In the genomic region with DNA sequence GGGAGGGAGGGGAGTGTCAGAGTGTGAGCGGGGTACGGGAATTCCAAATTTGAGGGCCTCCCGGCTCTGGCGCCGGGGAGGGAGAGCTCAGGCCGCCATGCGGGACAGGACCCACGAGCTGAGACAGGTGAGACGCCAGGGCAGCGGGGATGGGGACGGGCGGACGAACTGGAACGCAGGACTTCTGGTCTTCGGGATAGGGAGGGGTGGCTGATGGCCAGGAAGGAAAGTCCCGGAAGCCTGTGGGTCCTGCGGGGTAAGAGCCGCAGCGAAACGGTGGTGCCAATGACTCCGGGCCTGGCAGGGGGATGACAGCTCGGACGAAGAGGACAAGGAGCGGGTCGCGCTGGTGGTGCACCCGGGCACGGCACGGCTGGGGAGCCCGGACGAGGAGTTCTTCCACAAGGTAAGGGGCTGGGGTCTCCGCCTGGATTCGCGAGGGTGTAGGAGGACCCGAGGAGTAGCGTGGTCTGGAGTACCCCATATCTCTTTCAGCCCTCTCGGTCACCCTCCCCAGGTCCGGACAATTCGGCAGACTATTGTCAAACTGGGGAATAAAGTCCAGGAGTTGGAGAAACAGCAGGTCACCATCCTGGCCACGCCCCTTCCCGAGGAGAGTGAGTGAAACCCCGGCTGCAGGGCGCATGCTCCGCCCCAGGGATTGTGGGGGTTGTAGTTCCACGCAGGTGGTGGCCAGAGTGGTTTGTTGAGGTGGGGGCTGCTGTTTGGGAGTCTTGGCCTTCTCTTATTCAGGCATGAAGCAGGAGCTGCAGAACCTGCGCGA, we compare ENCODE assay signal across 8 cellular contexts. TPM values are rescaled to one million over a fixed set of nuclear protein-coding genes. Genes with fewer than 3 reads are reported as not detected.
DNase-seq lines count a peak whose midpoint lies in the region; ATAC-seq and TF ChIP-seq lines count a peak whose summit lies in the region.

No MANE protein-coding gene starts in this region.

- H3K36me3 Mint-ChIP-seq in activated T-helper 2 cell treated with anti-CD3 and anti-CD28 coated beads, Interferon-gamma antibody, Interleukin-2, Interleukin-4, amounts not matched to agents 10 μg/mL and 5 μg/mL and 100 μg/mL, durations not matched to agents 14 hours and 24 hours and 36 hours (ENCODE audit: low read depth), result peaks cover 24% of the 10 kb centered on the region
- peaks cover 16% of the 10 kb centered on the region for H3K36me3 Mint-ChIP-seq in nephron (ENCODE audit: low read depth)

- peak overlapping the region; percentile 89 for H3K27ac Mint-ChIP-seq in activated T-helper 2 cell treated with anti-CD3 and anti-CD28 coated beads, Interferon-gamma antibody, Interleukin-2, Interleukin-4, amounts not matched to agents 10 μg/mL and 5 μg/mL and 100 μg/mL, durations not matched to agents 14 hours and 24 hours and 36 hours
- H3K27ac Mint-ChIP-seq in nephron, result peak overlapping the region; percentile 94 to 97 (median 95)

- peak; percentile 39 for ATAC-seq in GM21619 (IDR thresholded peaks at IDR 0.05; ENCODE audit: unreplicated experiment)

- H3K4me3 Mint-ChIP-seq in activated T-helper 2 cell treated with anti-CD3 and anti-CD28 coated beads, Interferon-gamma antibody, Interleukin-2, Interleukin-4, amounts not matched to agents 10 μg/mL and 5 μg/mL and 100 μg/mL, durations not matched to agents 14 hours and 24 hours and 36 hours (ENCODE audit: low read depth), result peak overlapping the region; percentile 87
- H3K4me3 Mint-ChIP-seq in nephron, result peak overlapping the region; percentile 92 to 95 (median 94)

- TF ChIP-seq CTCF in fibroblast of pulmonary artery (IDR thresholded peaks at IDR 0.05; ENCODE audit: low read length, missing control alignments) (no peak), nephron (IDR thresholded peaks at IDR 0.05; ENCODE audit: unreplicated experiment in 3 of 3) (no peak)

- peak overlapping the region; percentile 99 for H3K4me3 ChIP-seq in fibroblast of pulmonary artery (replicated peaks; ENCODE audit: low read depth, low read length)

- peak overlapping the region; percentile 55 for H3K27ac ChIP-seq in KOPT-K1 (ENCODE audit: low read depth, low read length, poor library complexity, severe bottlenecking)

- peaks cover 8% of the 10 kb centered on the region; the same call in 1 of the 2 replicates for H3K36me3 ChIP-seq in KOPT-K1 (ENCODE audit: insufficient read depth, low read length)

- DNase-seq in DMS153 treated with DMSO at 0.1 percent for 48 hours (lab: John Stamatoyannopoulos, UW; ENCODE audit: unreplicated experiment), result peak; percentile 64
- DNase-seq in RPMI7951 (ENCODE audit: low read depth), result peak; percentile 76
- peak; percentile 84 for DNase-seq in activated T-helper 2 cell treated with anti-CD3 and anti-CD28 coated beads, Interferon-gamma antibody, Interleukin-2, Interleukin-4, amounts not matched to agents 10 μg/mL and 5 μg/mL and 100 μg/mL, durations not matched to agents 14 hours and 24 hours and 36 hours (ENCODE audit: low spot score)
- DNase-seq in fibroblast of pulmonary artery (ENCODE audit: low read depth), result peak; percentile 80
- peak; percentile 89 for DNase-seq in stimulated activated naive CD4-positive, alpha-beta T cell treated with Interleukin-2 at 50 U/mL for 16 hours (lab: John Stamatoyannopoulos, UW)

- H3K9me3 Mint-ChIP-seq in activated T-helper 2 cell treated with anti-CD3 and anti-CD28 coated beads, Interferon-gamma antibody, Interleukin-2, Interleukin-4, amounts not matched to agents 10 μg/mL and 5 μg/mL and 100 μg/mL, durations not matched to agents 14 hours and 24 hours and 36 hours, result no peaks in the 10 kb centered on the region
- no peaks in the 10 kb centered on the region for H3K9me3 Mint-ChIP-seq in nephron

- H3K9me3 ChIP-seq in KOPT-K1 (ENCODE audit: insufficient read depth, low read length, poor library complexity, severe bottlenecking), result no peaks in the 10 kb centered on the region

- H3K27me3 Mint-ChIP-seq in activated T-helper 2 cell treated with anti-CD3 and anti-CD28 coated beads, Interferon-gamma antibody, Interleukin-2, Interleukin-4, amounts not matched to agents 10 μg/mL and 5 μg/mL and 100 μg/mL, durations not matched to agents 14 hours and 24 hours and 36 hours (ENCODE audit: low read depth), result no peaks in the 10 kb centered on the region
- peaks cover 3% of the 10 kb centered on the region for H3K27me3 Mint-ChIP-seq in nephron (ENCODE audit: low read depth)

- intact Hi-C loops in activated T-helper 2 cell treated with anti-CD3 and anti-CD28 coated beads, Interferon-gamma antibody, Interleukin-2, Interleukin-4, amounts not matched to agents 10 μg/mL and 5 μg/mL and 100 μg/mL, durations not matched to agents 14 hours and 24 hours and 36 hours (cut with micrococcal nuclease), result loop anchor here (1.0 to 2.0 kb wide), 5 partner anchors 37 to 111 kb away; partner anchors contain the start of genes FBXL19, KAT8, VKORC1 and ZNF646

- peaks cover 16% of the 10 kb centered on the region for H3K4me1 Mint-ChIP-seq in activated T-helper 2 cell treated with anti-CD3 and anti-CD28 coated beads, Interferon-gamma antibody, Interleukin-2, Interleukin-4, amounts not matched to agents 10 μg/mL and 5 μg/mL and 100 μg/mL, durations not matched to agents 14 hours and 24 hours and 36 hours (ENCODE audit: low read depth)
- peaks cover 20% of the 10 kb centered on the region for H3K4me1 Mint-ChIP-seq in nephron

RNA-seq across cellular contexts. Expression of gene STX4, which starts 0.5 kb away (rescaled TPM):
- 23.1 and 23.5 TPM in 2 replicates for total RNA-seq in RPMI7951 (2014; rRNA removed; shearing (Covaris generic))
- total RNA-seq in activated T-helper 2 cell treated with anti-CD3 and anti-CD28 coated beads, Interferon-gamma antibody, Interleukin-2, Interleukin-4, amounts not matched to agents 10 μg/mL and 5 μg/mL and 100 μg/mL, durations not matched to agents 14 hours and 24 hours and 36 hours, result 48.2 and 51.8 TPM in 2 replicates

RNA-seq across cellular contexts. Expression of gene STX1B, which starts 23.5 kb away (rescaled TPM):
- total RNA-seq in RPMI7951 (2014; rRNA removed; shearing (Covaris generic)), result 0.29 and 0.60 TPM in 2 replicates
- 0.57 and 0.97 TPM in 2 replicates for total RNA-seq in activated T-helper 2 cell treated with anti-CD3 and anti-CD28 coated beads, Interferon-gamma antibody, Interleukin-2, Interleukin-4, amounts not matched to agents 10 μg/mL and 5 μg/mL and 100 μg/mL, durations not matched to agents 14 hours and 24 hours and 36 hours

RNA-seq across cellular contexts. Expression of gene ZNF668, which starts 40.1 kb away (rescaled TPM):
- 3.6 and 6.2 TPM in 2 replicates for total RNA-seq in RPMI7951 (2014; rRNA removed; shearing (Covaris generic))
- 12.7 and 13.2 TPM in 2 replicates for total RNA-seq in activated T-helper 2 cell treated with anti-CD3 and anti-CD28 coated beads, Interferon-gamma antibody, Interleukin-2, Interleukin-4, amounts not matched to agents 10 μg/mL and 5 μg/mL and 100 μg/mL, durations not matched to agents 14 hours and 24 hours and 36 hours

RNA-seq across cellular contexts. Expression of gene ZNF646, which starts 40.3 kb away (rescaled TPM):
- total RNA-seq in RPMI7951 (2014; rRNA removed; shearing (Covaris generic)), result 4.3 and 6.7 TPM in 2 replicates
- total RNA-seq in activated T-helper 2 cell treated with anti-CD3 and anti-CD28 coated beads, Interferon-gamma antibody, Interleukin-2, Interleukin-4, amounts not matched to agents 10 μg/mL and 5 μg/mL and 100 μg/mL, durations not matched to agents 14 hours and 24 hours and 36 hours, result 24.4 and 24.5 TPM in 2 replicates

RNA-seq across cellular contexts. Expression of gene HSD3B7, which starts 48.9 kb away (rescaled TPM):
- total RNA-seq in RPMI7951 (2014; rRNA removed; shearing (Covaris generic)), result 10.9 and 16.3 TPM in 2 replicates
- total RNA-seq in activated T-helper 2 cell treated with anti-CD3 and anti-CD28 coated beads, Interferon-gamma antibody, Interleukin-2, Interleukin-4, amounts not matched to agents 10 μg/mL and 5 μg/mL and 100 μg/mL, durations not matched to agents 14 hours and 24 hours and 36 hours, result 2.9 and 3.3 TPM in 2 replicates

Comparison
In these comparisons a context has a peak if more than half of its experiments do, and no peak if none do; other contexts are left out.
1. Peak in every context shown above with its lines: DNase-seq, ATAC-seq, H3K4me3 ChIP-seq and H3K27ac ChIP-seq.